Comparison of ENCODE assay signal across 7 cellular contexts in the genomic region with DNA sequence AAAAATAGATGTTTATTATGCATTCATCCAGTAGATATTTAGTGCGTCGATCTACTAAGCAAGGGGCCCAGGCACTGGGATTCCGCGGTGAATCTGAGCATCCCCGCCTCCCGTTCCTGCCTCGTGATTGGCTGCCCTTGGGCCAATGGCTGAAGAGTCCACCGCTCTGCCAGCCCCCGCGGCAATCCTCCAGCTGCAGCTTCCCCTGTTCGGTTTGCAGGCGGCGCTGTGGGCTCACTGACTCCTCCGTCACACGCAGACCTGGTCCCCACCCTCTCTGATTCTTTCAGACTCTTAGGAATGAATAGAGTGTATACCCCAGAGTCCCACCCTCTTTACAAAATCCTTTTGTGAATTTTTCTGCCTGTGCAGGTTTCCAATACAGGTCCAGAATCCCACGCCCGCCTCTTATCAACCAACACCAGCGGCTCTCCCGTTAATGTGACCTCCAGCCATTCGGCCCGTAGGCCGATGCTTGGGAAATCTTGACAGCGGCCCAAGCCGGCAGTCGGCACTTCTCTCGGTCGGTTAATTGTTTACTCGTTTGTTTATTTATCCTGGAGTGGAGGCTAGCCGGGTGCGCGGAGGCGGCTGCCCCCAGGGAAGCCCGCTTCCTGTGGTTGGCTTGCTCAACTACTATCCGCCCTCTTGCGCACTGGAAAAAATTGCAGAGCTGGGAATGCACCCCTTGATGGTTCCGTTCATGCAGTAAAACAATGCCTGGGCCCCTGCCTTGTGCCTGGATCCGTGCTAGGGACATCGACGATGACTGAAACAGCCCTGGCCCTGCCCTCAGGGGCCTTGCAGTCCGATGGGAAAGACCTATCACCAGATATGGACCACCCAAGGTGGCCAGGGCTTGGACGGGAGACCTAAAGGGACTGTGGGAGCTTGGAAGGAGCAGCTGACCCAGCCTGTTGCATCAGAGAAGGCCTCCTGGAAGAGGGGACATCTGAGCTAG. TPM values are rescaled to one million over a fixed set of nuclear protein-coding genes. Genes with fewer than 3 reads are reported as not detected.
DNase-seq lines count a peak whose midpoint lies in the region; ATAC-seq, FAIRE-seq and TF ChIP-seq lines count a peak whose summit lies in the region.

No MANE protein-coding gene starts in this region.

- H3K4me1 ChIP-seq in HepG2 (ENCODE audit: insufficient read depth, low read length): peaks cover 63% of the 10 kb centered on the region

- peaks cover under 1% of the 10 kb centered on the region for H3K79me2 ChIP-seq in HepG2 (ENCODE audit: insufficient read depth, low read length)

- no peaks in the 10 kb centered on the region for H3K9me3 ChIP-seq in HepG2 (ENCODE audit: low read length)

- TF ChIP-seq RAD21 in HepG2 (CRISPR knock-in tag; IDR thresholded peaks at IDR 0.05): peak; percentile 89

- POLR2A ChIA-PET in HepG2 (lab: Yijun Ruan, JAX): interaction anchor here (0.7 to 2.2 kb wide), 14 partner anchors 10 to 137 kb away, joined by 3 to 11 read pairs (median 5); a partner anchor contains a TSS

- BruUV-seq in HepG2 (replicated peaks; lab: Mats Ljungman, UMichigan): no TSS peak

- DNase-seq in NCI-H774 (lab: John Stamatoyannopoulos, UW) (peak; percentile 88), dermis blood vessel endothelial cell (peak; percentile 96), HepG2 (ENCODE audit: low spot score) (peak; percentile 90)
- peak; percentile 91 to 92 for DNase-seq in activated CD4-positive, alpha-beta T cell treated with anti-CD3 and anti-CD28 coated beads, Interleukin-2, amount 50 U/mL, for 4 hours
- peak; percentile 92 for DNase-seq in stimulated activated CD4-positive, alpha-beta T cell treated with anti-CD3 and anti-CD28 coated beads, Interleukin-4, amount 100 ng/mL, for 1 hour

- CTCF ChIA-PET in HepG2 (lab: Yijun Ruan, JAX; ENCODE audit: low intra/inter-chr PET ratio, low total read pairs): interaction anchor here (0.8 to 2.2 kb wide), 2 partner anchors 131 to 134 kb away, joined by 3 to 15 read pairs; no protein-coding TSS in a partner anchor

- H3K36me3 ChIP-seq in HepG2 (replicated peaks in 1 of 2; ENCODE audit: control insufficient read depth in 1 of 2, insufficient read depth in 2 of 2, low read length in 2 of 2): no peaks in the 10 kb centered on the region

- H3K4me3 ChIP-seq in HepG2 (replicated peaks in 1 of 3; ENCODE audit: insufficient read depth in 1 of 3, low read depth in 2 of 3, low read length in 3 of 3): peak overlapping the region; percentile 59 to 86 (median 74)

- H3K9ac ChIP-seq in HepG2 (ENCODE audit: insufficient read depth, low read depth, low read length): peak overlapping the region; percentile 86

- no peaks in the 10 kb centered on the region for H4K20me1 ChIP-seq in HepG2 (ENCODE audit: insufficient read depth, low read length)

- H3K27ac ChIP-seq in HepG2 (ENCODE audit: extremely low read length, insufficient read depth, low read length): peak overlapping the region; percentile 94

- intact Hi-C loops in HepG2 (cut with micrococcal nuclease; ENCODE audit: unreplicated experiment): loop anchor here (1.0 to 5.0 kb wide), 4 partner anchors 34 to 128 kb away; no protein-coding TSS in a partner anchor

- 0% methylated on average over 30 of the region's 41 CpGs for WGBS in HepG2 (ENCODE audit: low lambda C conversion rate)

- H3K4me2 ChIP-seq in HepG2 (ENCODE audit: low read depth, low read length): peak overlapping the region; percentile 100

- TF ChIP-seq POLR2A in HepG2 (IDR thresholded peaks at IDR 0.05; ENCODE audit: insufficient read depth in 1 of 2, low read depth in 2 of 2, low read length in 2 of 2): 0 out of 4 replicates have a peak, but pooled peaks of 1 of the 2 experiments have one; percentile 31

- no peaks in the 10 kb centered on the region; a peak in 2 of 5 replicates for H3K27me3 ChIP-seq in HepG2 (ENCODE audit: control insufficient read depth in 1 of 2, insufficient read depth in 2 of 2, low read length in 2 of 2)

- FAIRE-seq in HepG2 (lab: Jason Lieb, UNC): peak; percentile 83

- in situ Hi-C loops in HepG2 (cut with HindIII; ENCODE audit: extremely low pct_ligation_motif_present, low pct_unique_long_range_greater_than_20kb): loop anchor here (5.0 kb wide), 1 partner anchor 136 kb away; no protein-coding TSS in a partner anchor

- no peak for TF ChIP-seq EP300 in HepG2 (IDR thresholded peaks at IDR 0.05; ENCODE audit: low read depth in 2 of 2, low read length in 2 of 2)
- TF ChIP-seq EP300 in HepG2 (CRISPR knock-in tag; IDR thresholded peaks at IDR 0.05; ENCODE audit: borderline replicate concordance): 0 out of 2 replicates have a peak, but pooled peaks have one; percentile 56

- TF ChIP-seq CTCF in HepG2 (CRISPR knock-in tag; IDR thresholded peaks at IDR 0.05): peak; percentile 97

- peak; percentile 53 for ATAC-seq in GM18502 (IDR thresholded peaks at IDR 0.05; ENCODE audit: poor library complexity, unreplicated experiment)
- peak; percentile 45 for ATAC-seq in HG03196 (IDR thresholded peaks at IDR 0.05; ENCODE audit: unreplicated experiment)
- peak; percentile 75 for ATAC-seq in HepG2

- H2AFZ ChIP-seq in HepG2 (ENCODE audit: low read length): peak overlapping the region; percentile 74

TF ChIP-seq in HepG2, 621 proteins besides CTCF, POLR2A, EP300 and RAD21 (continues in another document):
- TF ChIP-seq, protein P1, sequence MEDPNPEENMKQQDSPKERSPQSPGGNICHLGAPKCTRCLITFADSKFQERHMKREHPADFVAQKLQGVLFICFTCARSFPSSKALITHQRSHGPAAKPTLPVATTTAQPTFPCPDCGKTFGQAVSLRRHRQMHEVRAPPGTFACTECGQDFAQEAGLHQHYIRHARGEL (CRISPR knock-in tag; IDR thresholded peaks at IDR 0.05): no peak
- TF ChIP-seq ZNF781 (CRISPR knock-in tag; IDR thresholded peaks at IDR 0.05; ENCODE audit: borderline replicate concordance, not compliant biosample characterization) (peak; percentile 79), ZNF567 (CRISPR knock-in tag; IDR thresholded peaks at IDR 0.05; ENCODE audit: borderline replicate concordance) (no peak), MXI1 (IDR thresholded peaks at IDR 0.05; ENCODE audit: borderline replicate concordance, low read depth, low read length) (peak; percentile 63; the same call in 1 of the 3 replicates)

RNA-seq across cellular contexts. Expression of a gene that starts 4.5 kb away (rescaled TPM):
- total RNA-seq in dermis blood vessel endothelial cell: 25.9 and 44.5 TPM in 2 replicates
- 30.1 and 39.9 TPM in 2 replicates for total RNA-seq in HepG2 (2016; rRNA removed; fragmentation: Illumina TruSeq; extraction: Trizol)
- 7.4 and 8.7 TPM in 2 replicates for total RNA-seq in HepG2 (2016; cell fraction: cytosol; rRNA removed; fragmentation: Illumina TruSeq; extraction: Trizol; ENCODE audit: low read depth)
- total RNA-seq in HepG2 (2016; cell fraction: insoluble cytoplasmic fraction; rRNA removed; fragmentation: Illumina TruSeq; extraction: Trizol): 30.9 and 34.3 TPM in 2 replicates
- 22.3 and 27.4 TPM in 2 replicates for total RNA-seq in HepG2 (2016; cell fraction: membrane; rRNA removed; fragmentation: Illumina TruSeq; extraction: Trizol)
- 30.0 and 36.8 TPM in 2 replicates for total RNA-seq in HepG2 (2016; cell fraction: nucleus; rRNA removed; fragmentation: Illumina TruSeq; extraction: Trizol)
- polyA plus RNA-seq in HepG2 (2011; rRNA removed): 28.3 and 30.2 TPM in 2 replicates
- 19.6 and 22.6 TPM in 2 replicates for polyA plus RNA-seq in HepG2 (2011; cell fraction: cytosol; rRNA removed)
- 21.7 and 24.1 TPM in 2 replicates for polyA plus RNA-seq in HepG2 (2011; cell fraction: nucleus; rRNA removed)
- 33.6 and 34.8 TPM in 2 replicates for polyA plus RNA-seq in HepG2 (2012)
- 1.4 and 1.7 TPM in 2 replicates for polyA plus RNA-seq in HepG2 (2016; cell fraction: cytosol; fragmentation: Illumina TruSeq; extraction: Trizol; ENCODE audit: low read depth)
- 17.7 and 24.1 TPM in 2 replicates for polyA plus RNA-seq in HepG2 (2016; cell fraction: insoluble cytoplasmic fraction; fragmentation: Illumina TruSeq; extraction: Trizol; ENCODE audit: low read depth)
- 3.9 and 5.5 TPM in 2 replicates for polyA plus RNA-seq in HepG2 (2016; cell fraction: membrane; fragmentation: Illumina TruSeq; extraction: Trizol; ENCODE audit: low read depth)
- 28.8 and 32.3 TPM in 2 replicates for polyA plus RNA-seq in HepG2 (2016; cell fraction: nucleus; fragmentation: Illumina TruSeq; extraction: Trizol; ENCODE audit: insufficient read depth, low read depth)
- polyA minus RNA-seq in HepG2 (2011; rRNA and poly(A)+ RNA removed; ENCODE audit: low replicate concordance): 33.9 and 80.3 TPM in 2 replicates
- polyA minus RNA-seq in HepG2 (2011; cell fraction: cytosol; rRNA and poly(A)+ RNA removed): 28.8 and 37.8 TPM in 2 replicates
- 41.6 and 55.4 TPM in 2 replicates for polyA minus RNA-seq in HepG2 (2011; cell fraction: nucleus; rRNA and poly(A)+ RNA removed)

RNA-seq across cellular contexts. Expression of a gene that starts 5.7 kb away (rescaled TPM):
- total RNA-seq in dermis blood vessel endothelial cell (118 and 218 TPM in 2 replicates), HepG2 (2016; rRNA removed; fragmentation: Illumina TruSeq; extraction: Trizol) (86.1 and 94.9 TPM in 2 replicates)
- total RNA-seq in HepG2 (2016; cell fraction: cytosol; rRNA removed; fragmentation: Illumina TruSeq; extraction: Trizol; ENCODE audit: low read depth): 77.4 and 107 TPM in 2 replicates
- total RNA-seq in HepG2 (2016; cell fraction: insoluble cytoplasmic fraction; rRNA removed; fragmentation: Illumina TruSeq; extraction: Trizol): 86.7 and 87.8 TPM in 2 replicates
- total RNA-seq in HepG2 (2016; cell fraction: membrane; rRNA removed; fragmentation: Illumina TruSeq; extraction: Trizol): 72.8 and 102 TPM in 2 replicates
- total RNA-seq in HepG2 (2016; cell fraction: nucleus; rRNA removed; fragmentation: Illumina TruSeq; extraction: Trizol): 32.5 and 36.8 TPM in 2 replicates
- 45.2 and 45.3 TPM in 2 replicates for polyA plus RNA-seq in HepG2 (2011; rRNA removed)
- polyA plus RNA-seq in HepG2 (2011; cell fraction: cytosol; rRNA removed): 60.1 and 80.0 TPM in 2 replicates
- polyA plus RNA-seq in HepG2 (2011; cell fraction: nucleus; rRNA removed): 24.9 and 30.3 TPM in 2 replicates
- 32.6 and 51.2 TPM in 2 replicates for polyA plus RNA-seq in HepG2 (2012)
- polyA plus RNA-seq in HepG2 (2016; cell fraction: cytosol; fragmentation: Illumina TruSeq; extraction: Trizol; ENCODE audit: low read depth): 104 and 131 TPM in 2 replicates
- 99.5 and 113 TPM in 2 replicates for polyA plus RNA-seq in HepG2 (2016; cell fraction: insoluble cytoplasmic fraction; fragmentation: Illumina TruSeq; extraction: Trizol; ENCODE audit: low read depth)
- polyA plus RNA-seq in HepG2 (2016; cell fraction: membrane; fragmentation: Illumina TruSeq; extraction: Trizol; ENCODE audit: low read depth): 79.5 and 101 TPM in 2 replicates
- 58.8 and 65.6 TPM in 2 replicates for polyA plus RNA-seq in HepG2 (2016; cell fraction: nucleus; fragmentation: Illumina TruSeq; extraction: Trizol; ENCODE audit: insufficient read depth, low read depth)
- polyA minus RNA-seq in HepG2 (2011; rRNA and poly(A)+ RNA removed; ENCODE audit: low replicate concordance): 39.3 and 98.7 TPM in 2 replicates
- 20.1 and 31.3 TPM in 2 replicates for polyA minus RNA-seq in HepG2 (2011; cell fraction: cytosol; rRNA and poly(A)+ RNA removed)
- polyA minus RNA-seq in HepG2 (2011; cell fraction: nucleus; rRNA and poly(A)+ RNA removed): 8.5 and 11.1 TPM in 2 replicates

Comparison
In these comparisons a context has a peak if more than half of its experiments do, and no peak if none do; other contexts are left out.
1. Peak in every context shown above with its lines: DNase-seq, ATAC-seq, H3K4me3 ChIP-seq and H3K27ac ChIP-seq.